ENCODE assay signal across 10 cellular contexts in genomic region chr12:118237053-118237665, GRCh38.
DNase-seq lines count a peak whose midpoint lies in the region; ATAC-seq and TF ChIP-seq lines count a peak whose summit lies in the region.
"Had no signal": no experiment of that assay in that cellular context is flagged by ENCODE, and none has a peak within 500 bp of the region (broad histone marks: within the 10 kb centered on the region; RNA-seq: fewer than 3 reads in every experiment).

No MANE protein-coding gene starts in this region.

- H4K20me1 ChIP-seq in BLaER1 treated with 17β-estradiol and CSF1 and Interleukin-3, amounts not matched to agents 10 nM and 100 nM = 0 out of 22 replicates have a peak, but pooled peaks cover 0 to 5% (median 0%) of the 10 kb centered on the region in 11 experiments

- POLR2A ChIA-PET in T-cell (lab: Charles Lee) = interaction anchor here in 1 of 2 donors (0.8 kb wide), 1 partner anchor 11 kb away, joined by 3 read pairs; no protein-coding TSS in a partner anchor

- no peak for TF ChIP-seq CTCF in thyroid gland (IDR thresholded peaks at IDR 0.05)

- H3K4me3 ChIP-seq in BLaER1 treated with 17β-estradiol and CSF1 and Interleukin-3, amounts not matched to agents 10 nM and 100 nM = no peak overlapping the region; a peak in 1 of 20 replicates
- no peak overlapping the region for H3K4me3 ChIP-seq in thyroid gland (replicated peaks in 1 of 3)

- H3K27me3 Mint-ChIP-seq in T-cell = no peaks in the 10 kb centered on the region

- peak overlapping the region; percentile 62 to 98 (median 73) for H3K4me2 ChIP-seq in BLaER1 treated with 17β-estradiol and CSF1 and Interleukin-3, amounts not matched to agents 10 nM and 100 nM

- CTCF ChIA-PET in T-cell (lab: Charles Lee) = no interaction called here

- peaks cover 0 to 4% (median 0%) of the 10 kb centered on the region in 11 experiments; a peak in 2 of 22 replicates for H3K9me3 ChIP-seq in BLaER1 treated with 17β-estradiol and CSF1 and Interleukin-3, amounts not matched to agents 10 nM and 100 nM (replicated peaks in 1 of 11)
- H3K9me3 ChIP-seq in thyroid gland = no peaks in the 10 kb centered on the region

- no peak overlapping the region for H3K4me3 Mint-ChIP-seq in T-cell

- peaks cover 54% of the 10 kb centered on the region for H3K36me3 Mint-ChIP-seq in T-cell

- peak; percentile 88 for ATAC-seq in HG03064 (IDR thresholded peaks at IDR 0.05; ENCODE audit: low read depth, unreplicated experiment)
- no peak for ATAC-seq in T-cell (replicated peaks in 1 of 4)

- WGBS in thyroid gland, 2 donors = 91 to 93% methylated on average over 1 of the region's 1 CpG

- peak overlapping the region; percentile 45 to 76 for H3K27ac Mint-ChIP-seq in T-cell

- H3K27me3 ChIP-seq in BLaER1 treated with 17β-estradiol and CSF1 and Interleukin-3, amounts not matched to agents 10 nM and 100 nM = no peaks in the 10 kb centered on the region
- no peaks in the 10 kb centered on the region for H3K27me3 ChIP-seq in thyroid gland

- intact Hi-C loops in thyroid gland (cut with DNase I) = no loop called here

- peak overlapping the region in 8 of 11 experiments; percentile 14 to 64 (median 43); a peak in 8 of 22 replicates for H3K9ac ChIP-seq in BLaER1 treated with 17β-estradiol and CSF1 and Interleukin-3, amounts not matched to agents 10 nM and 100 nM

- TF ChIP-seq POLR2A in thyroid gland (IDR thresholded peaks at IDR 0.05) = no peak

- no peaks in the 10 kb centered on the region for H3K9me3 Mint-ChIP-seq in T-cell

- peaks cover 0 to 14% (median 5%) of the 10 kb centered on the region in 3 donors for H3K4me1 Mint-ChIP-seq in T-cell

- DNase-seq in GM19240 (ENCODE audit: insufficient read length, low spot score) (peak; percentile 22), T-cell (no peak), NCI-H1105 treated with DMSO at 0.1 percent for 48 hours (lab: John Stamatoyannopoulos, UW) (no peak), T-helper 1 cell (no peak), COR-L47 (lab: John Stamatoyannopoulos, UW) (no peak), thyroid gland (no peak)
- DNase-seq: left cardiac atrium, NCI-H1105 had no signal

- peak overlapping the region in 10 of 11 experiments; percentile 26 to 83 (median 70); a peak in 16 of 22 replicates for H3K27ac ChIP-seq in BLaER1 treated with 17β-estradiol and CSF1 and Interleukin-3, amounts not matched to agents 10 nM and 100 nM
- H3K27ac ChIP-seq in thyroid gland = no peak overlapping the region

- peaks cover 25 to 44% (median 33%) of the 10 kb centered on the region in 10 experiments for H3K4me1 ChIP-seq in BLaER1 treated with 17β-estradiol and CSF1 and Interleukin-3, amounts not matched to agents 10 nM and 100 nM
- no peaks in the 10 kb centered on the region for H3K4me1 ChIP-seq in thyroid gland

- H3K36me3 ChIP-seq in BLaER1 treated with 17β-estradiol and CSF1 and Interleukin-3, amounts not matched to agents 10 nM and 100 nM = peaks cover 32 to 59% (median 48%) of the 10 kb centered on the region in 11 experiments; a peak in 21 of 22 replicates
- peaks cover 0 to 5% of the 10 kb centered on the region in 2 donors for H3K36me3 ChIP-seq in thyroid gland

Comparison
In these comparisons a context has a peak if more than half of its experiments do, and no peak if none do; other contexts are left out.
1. H3K27ac ChIP-seq: peak in BLaER1 treated with 17β-estradiol and CSF1 and Interleukin-3, amounts not matched to agents 10 nM and 100 nM (10 of 11); none in thyroid gland (0 of 3).